8 cellular contexts compared by ENCODE assay signal in the genomic region with DNA sequence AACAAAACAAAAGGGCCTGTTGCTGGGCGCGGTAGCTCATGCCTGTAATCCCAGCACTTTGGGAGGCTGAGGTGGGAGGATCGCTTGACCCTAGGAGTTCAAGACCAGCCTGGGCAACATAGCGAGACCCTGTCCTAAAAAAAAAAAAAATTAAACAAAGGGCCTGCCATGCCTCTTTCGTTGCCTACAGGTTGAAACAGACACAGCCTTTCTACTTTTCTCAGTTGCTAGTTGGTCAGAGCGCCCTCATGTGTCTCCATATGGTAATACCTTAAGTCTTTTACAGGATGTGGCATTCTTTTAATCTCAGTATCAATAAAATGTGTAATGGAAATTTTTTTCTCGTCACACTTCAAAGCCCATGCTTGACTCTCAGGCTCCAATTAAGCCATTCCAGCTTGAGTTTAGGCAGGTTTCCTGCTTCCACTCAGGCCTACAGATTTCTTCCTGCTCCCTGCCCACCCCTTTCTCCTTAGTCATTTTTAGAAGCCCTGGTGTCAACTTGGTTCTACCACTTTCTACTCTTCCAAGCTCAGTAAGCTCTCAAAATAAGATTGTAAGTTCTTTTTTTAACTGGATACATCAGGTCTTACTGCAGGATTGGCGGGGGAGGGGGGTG. TPM values are rescaled to one million over a fixed set of nuclear protein-coding genes. Genes with fewer than 3 reads are reported as not detected.
DNase-seq lines count a peak whose midpoint lies in the region; ATAC-seq and TF ChIP-seq lines count a peak whose summit lies in the region.

No MANE protein-coding gene starts in this region.

- no peak overlapping the region for H3K4me3 ChIP-seq in AG04450 (ENCODE audit: low read depth, low read length)
- no peak overlapping the region for H3K4me3 ChIP-seq in GM12875 (ENCODE audit: low read depth, low read length)
- H3K4me3 ChIP-seq in fibroblast of mammary gland (ENCODE audit: control insufficient read depth, low read depth, low read length) = no peak overlapping the region

- no peaks in the 10 kb centered on the region for H3K27me3 ChIP-seq in AG04450 (ENCODE audit: control insufficient read depth, insufficient read depth, low read length)

- POLR2A ChIA-PET in AG04450 (lab: Yijun Ruan, JAX) = interaction anchor here (0.6 kb wide), 1 partner anchor 9 kb away, joined by 3 read pairs; no protein-coding TSS in a partner anchor
- POLR2A ChIA-PET in activated CD4-positive, alpha-beta memory T cell treated with anti-CD3 and anti-CD28 coated beads for 36 hours (lab: Charles Lee) = interaction anchor here (0.8 kb wide), 1 partner anchor 62 kb away, joined by 3 read pairs; no protein-coding TSS in a partner anchor

- CTCF ChIA-PET in AG04450 (lab: Charles Lee) = interaction anchor here (0.9 to 1.3 kb wide), 3 partner anchors 26 to 144 kb away, joined by 3 to 4 read pairs (median 4); no protein-coding TSS in a partner anchor
- CTCF ChIA-PET in activated CD4-positive, alpha-beta memory T cell treated with anti-CD3 and anti-CD28 coated beads for 36 hours (lab: Charles Lee) = interaction anchor here (0.6 to 2.5 kb wide), 13 partner anchors 24 to 241 kb away, joined by 3 to 7 read pairs (median 4); partner anchors contain the start of genes RPL39 and SEPTIN6

- no peak overlapping the region for H3K27ac ChIP-seq in AG04450 (ENCODE audit: low read depth, low read length)

- H3K36me3 Mint-ChIP-seq in activated CD4-positive, alpha-beta memory T cell treated with anti-CD3 and anti-CD28 coated beads for 36 hours = no peaks in the 10 kb centered on the region

- ATAC-seq in HG03196 (IDR thresholded peaks at IDR 0.05; ENCODE audit: unreplicated experiment) = no peak

- no peaks in the 10 kb centered on the region for H3K9me3 ChIP-seq in AG04450 (ENCODE audit: control insufficient read depth, insufficient read depth, low read length)

- DNase-seq in AG04450 (ENCODE audit: low read depth, low spot score) (no peak), NCI-H526 (lab: John Stamatoyannopoulos, UW) (peak; percentile 55 to 60), fibroblast of mammary gland (ENCODE audit: low read depth) (peak; percentile 51), posterior vena cava (ENCODE audit: low spot score) (no peak)
- peak; percentile 54 for DNase-seq in activated CD4-positive, alpha-beta memory T cell treated with anti-CD3 and anti-CD28 coated beads for 36 hours
- DNase-seq in stimulated activated CD4-positive, alpha-beta T cell treated with anti-CD3 and anti-CD28 coated beads, TNF-alpha, amount 100 ng/mL, for 24 hours (ENCODE audit: low read depth in 3 of 3) = peak in 2 of 3 experiments; percentile 10 to 31

- no peaks in the 10 kb centered on the region for H3K9me3 Mint-ChIP-seq in activated CD4-positive, alpha-beta memory T cell treated with anti-CD3 and anti-CD28 coated beads for 36 hours

- intact Hi-C loops in activated CD4-positive, alpha-beta memory T cell treated with anti-CD3 and anti-CD28 coated beads for 36 hours (cut with micrococcal nuclease) = loop anchor here (10.0 kb wide), 1 partner anchor 239 kb away; no protein-coding TSS in a partner anchor
- intact Hi-C loops in posterior vena cava (cut with DNase I) = no loop called here

- H3K4me1 Mint-ChIP-seq in activated CD4-positive, alpha-beta memory T cell treated with anti-CD3 and anti-CD28 coated beads for 36 hours (ENCODE audit: low read depth) = peaks cover 40% of the 10 kb centered on the region

- peak overlapping the region; percentile 90 for H3K27ac Mint-ChIP-seq in activated CD4-positive, alpha-beta memory T cell treated with anti-CD3 and anti-CD28 coated beads for 36 hours

- TF ChIP-seq CTCF in AG04450 (IDR thresholded peaks at IDR 0.05; ENCODE audit: low read depth, low read length) = peak; percentile 38
- peak; percentile 56 for TF ChIP-seq CTCF in GM12875 (IDR thresholded peaks at IDR 0.05; ENCODE audit: borderline replicate concordance, insufficient read depth, low read depth, low read length)
- peak; percentile 47 for TF ChIP-seq CTCF in fibroblast of mammary gland (conservative IDR thresholded peaks at IDR 0.05; ENCODE audit: control insufficient read depth, insufficient read depth, low read depth, low read length)

- peak overlapping the region; percentile 16 for H3K4me3 Mint-ChIP-seq in activated CD4-positive, alpha-beta memory T cell treated with anti-CD3 and anti-CD28 coated beads for 36 hours

- H3K27me3 Mint-ChIP-seq in activated CD4-positive, alpha-beta memory T cell treated with anti-CD3 and anti-CD28 coated beads for 36 hours = no peaks in the 10 kb centered on the region

RNA-seq across cellular contexts. Expression of gene SOWAHD, which starts 4.6 kb away (rescaled TPM):
- polyA plus RNA-seq in AG04450 (2011; rRNA removed) = 0.25 and 0.31 TPM in 2 replicates
- 0.14 and 0.17 TPM in 2 replicates for polyA minus RNA-seq in AG04450 (2011; rRNA and poly(A)+ RNA removed)
- total RNA-seq in activated CD4-positive, alpha-beta memory T cell treated with anti-CD3 and anti-CD28 coated beads for 36 hours = under 1 TPM; 0.34 to 0.55 TPM
- under 1 TPM; 0.29 to 0.32 TPM for total RNA-seq in posterior vena cava

RNA-seq across cellular contexts. Expression of gene RPL39, which starts 37.7 kb away (rescaled TPM):
- 1,814 and 2,333 TPM in 2 replicates for polyA plus RNA-seq in AG04450 (2011; rRNA removed)
- 142 and 301 TPM in 2 replicates for polyA minus RNA-seq in AG04450 (2011; rRNA and poly(A)+ RNA removed)
- 1,000 to 10,000 TPM; 2,669 to 2,681 TPM for total RNA-seq in activated CD4-positive, alpha-beta memory T cell treated with anti-CD3 and anti-CD28 coated beads for 36 hours
- total RNA-seq in posterior vena cava = 1,000 to 10,000 TPM; 1,458 to 1,459 TPM

Comparison
In these comparisons a context has a peak if more than half of its experiments do, and no peak if none do; other contexts are left out.
1. DNase-seq: peak in NCI-H526 (2 of 2), activated CD4-positive, alpha-beta memory T cell treated with anti-CD3 and anti-CD28 coated beads for 36 hours (single experiment), fibroblast of mammary gland (single experiment) and stimulated activated CD4-positive, alpha-beta T cell treated with anti-CD3 and anti-CD28 coated beads, TNF-alpha, amount 100 ng/mL, for 24 hours (2 of 3); none in AG04450 (single experiment) and posterior vena cava (single experiment).
2. Peak in every context shown above with its lines, with median percentiles within 50 percentile points of each other: CTCF ChIP-seq.